Comparison of ENCODE assay signal across 11 cellular contexts in the genomic region with DNA sequence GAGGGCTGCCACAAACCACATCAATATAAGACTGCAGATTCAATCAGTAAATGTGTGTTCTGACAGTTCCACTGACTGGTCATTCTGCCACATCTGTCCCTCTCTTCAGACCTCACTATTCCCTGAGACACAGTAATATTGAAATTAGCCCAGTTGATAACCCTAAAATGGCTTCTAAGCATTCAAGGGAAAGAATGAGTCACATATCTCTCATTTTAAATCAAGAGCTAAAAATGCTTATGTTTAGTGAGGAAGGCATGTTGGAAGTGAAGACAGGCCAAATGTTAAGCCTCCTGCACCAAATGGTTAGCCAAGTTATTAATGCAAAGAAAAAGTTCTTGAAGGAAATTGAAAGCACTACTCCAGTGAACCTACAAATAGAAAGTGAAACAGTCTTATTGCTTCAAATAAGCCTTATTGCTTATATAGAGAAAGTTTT. TPM values are rescaled to one million over a fixed set of nuclear protein-coding genes. Genes with fewer than 3 reads are reported as not detected.
DNase-seq lines count a peak whose midpoint lies in the region; ATAC-seq and TF ChIP-seq lines count a peak whose summit lies in the region.
"Had no signal": no experiment of that assay in that cellular context is flagged by ENCODE, and none has a peak within 500 bp of the region (broad histone marks: within the 10 kb centered on the region; RNA-seq: fewer than 3 reads in every experiment).

No MANE protein-coding gene starts in this region.

- DNase-seq in mammary epithelial cell (no peak), breast epithelium (ENCODE audit: low spot score in 2 of 2) (no peak), GF-D8 (lab: John Stamatoyannopoulos, UW) (no peak), Caco-2 (no peak), NCI-H1417 (lab: John Stamatoyannopoulos, UW) (no peak)
- DNase-seq in activated CD4-positive, alpha-beta memory T cell treated with anti-CD3 and anti-CD28 coated beads for 36 hours: peak; percentile 13
- no peak for DNase-seq in stimulated activated naive CD8-positive, alpha-beta T cell treated with anti-CD3 and anti-CD28 coated beads, Interleukin-15, Interleukin-2, amounts not matched to agents 100 U/mL and 50 U/mL, for 24 hours
- DNase-seq: activated CD8-positive, alpha-beta memory T cell treated with anti-CD3 and anti-CD28 coated beads for 24 hours; DMS 273 treated with DMSO at 0.1 percent for 48 hours; hypothalamus had no signal

- dilution Hi-C loops in mammary epithelial cell (cut with HindIII; ENCODE audit: low sequenced_read_pairs): no loop called here

- no peak overlapping the region for H3K4me3 Mint-ChIP-seq in activated CD4-positive, alpha-beta memory T cell treated with anti-CD3 and anti-CD28 coated beads for 36 hours
- H3K4me3 Mint-ChIP-seq in Caco-2 (ENCODE audit: unreplicated experiment): no peak overlapping the region

- peaks cover 5% of the 10 kb centered on the region for H3K9me3 Mint-ChIP-seq in activated CD4-positive, alpha-beta memory T cell treated with anti-CD3 and anti-CD28 coated beads for 36 hours
- H3K9me3 Mint-ChIP-seq in Caco-2 (ENCODE audit: unreplicated experiment): peaks cover 4% of the 10 kb centered on the region

- TF ChIP-seq CTCF in mammary epithelial cell (conservative IDR thresholded peaks at IDR 0.05 in 1 of 2, IDR thresholded peaks at IDR 0.05 in 1 of 2; ENCODE audit: extremely low read depth in 1 of 2, insufficient read depth in 1 of 2, low read depth in 1 of 2, low read length in 2 of 2) (no peak), breast epithelium (IDR thresholded peaks at IDR 0.05) (no peak), Caco-2 (IDR thresholded peaks at IDR 0.05; ENCODE audit: insufficient read depth in 1 of 2, low read depth in 1 of 2, low read length in 1 of 2, severe bottlenecking in 1 of 2, unreplicated experiment in 1 of 2) (no peak)

- no peaks in the 10 kb centered on the region for H3K27me3 ChIP-seq in mammary epithelial cell (ENCODE audit: insufficient read depth, low read length)
- no peaks in the 10 kb centered on the region for H3K27me3 ChIP-seq in breast epithelium
- H3K27me3 ChIP-seq in Caco-2 (replicated peaks; ENCODE audit: control insufficient read depth, insufficient read depth, low read length): no peaks in the 10 kb centered on the region

- H3K9me3 ChIP-seq in mammary epithelial cell (replicated peaks; ENCODE audit: insufficient read depth, low read length) (no peaks in the 10 kb centered on the region), breast epithelium (no peaks in the 10 kb centered on the region), Caco-2 (peaks cover 7% of the 10 kb centered on the region; the same call in 1 of the 2 replicates)

- in situ Hi-C loops in mammary epithelial cell (cut with MboI; ENCODE audit: low sequenced_read_pairs in 2 of 2): no loop called here

- POLR2A ChIA-PET in activated CD4-positive, alpha-beta memory T cell treated with anti-CD3 and anti-CD28 coated beads for 36 hours (lab: Charles Lee): interaction anchor here (1.7 kb wide), 1 partner anchor 25 kb away, joined by 3 read pairs; no protein-coding TSS in a partner anchor
- POLR2A ChIA-PET in Caco-2 (lab: Charles Lee): no interaction called here

- H3K27me3 Mint-ChIP-seq in activated CD4-positive, alpha-beta memory T cell treated with anti-CD3 and anti-CD28 coated beads for 36 hours: peaks cover 2% of the 10 kb centered on the region
- H3K27me3 Mint-ChIP-seq in Caco-2 (ENCODE audit: insufficient read depth, unreplicated experiment): peaks cover 3% of the 10 kb centered on the region

- H3K36me3 Mint-ChIP-seq in activated CD4-positive, alpha-beta memory T cell treated with anti-CD3 and anti-CD28 coated beads for 36 hours: no peaks in the 10 kb centered on the region
- H3K36me3 Mint-ChIP-seq in Caco-2 (ENCODE audit: insufficient read depth, unreplicated experiment): no peaks in the 10 kb centered on the region

- H3K4me3 ChIP-seq in mammary epithelial cell (replicated peaks in 1 of 3; ENCODE audit: insufficient read depth in 1 of 3, low read depth in 2 of 3, low read length in 3 of 3) (no peak overlapping the region), breast epithelium (no peak overlapping the region), Caco-2 (ENCODE audit: low read depth, low read length) (no peak overlapping the region)

- H3K27ac Mint-ChIP-seq in activated CD4-positive, alpha-beta memory T cell treated with anti-CD3 and anti-CD28 coated beads for 36 hours: peak overlapping the region; percentile 39
- H3K27ac Mint-ChIP-seq in Caco-2 (ENCODE audit: unreplicated experiment): no peak overlapping the region

- BruUV-seq in mammary epithelial cell (replicated peaks; lab: Mats Ljungman, UMichigan) (no TSS peak), Caco-2 (replicated peaks; lab: Mats Ljungman, UMichigan) (no TSS peak)

- H3K4me1 Mint-ChIP-seq in activated CD4-positive, alpha-beta memory T cell treated with anti-CD3 and anti-CD28 coated beads for 36 hours (ENCODE audit: low read depth): peaks cover 16% of the 10 kb centered on the region
- no peaks in the 10 kb centered on the region for H3K4me1 Mint-ChIP-seq in Caco-2 (ENCODE audit: low read depth, unreplicated experiment)

- H3K27ac ChIP-seq in mammary epithelial cell (ENCODE audit: insufficient read depth, low read depth, low read length) (no peak overlapping the region), breast epithelium (no peak overlapping the region)

- H3K4me1 ChIP-seq in mammary epithelial cell (ENCODE audit: insufficient read depth, low read length): no peaks in the 10 kb centered on the region
- H3K4me1 ChIP-seq in breast epithelium: no peaks in the 10 kb centered on the region
- no peaks in the 10 kb centered on the region for H3K4me1 ChIP-seq in Caco-2

- H3K36me3 ChIP-seq in mammary epithelial cell (ENCODE audit: insufficient read depth, low read length) (no peaks in the 10 kb centered on the region), breast epithelium (no peaks in the 10 kb centered on the region), Caco-2 (ENCODE audit: control insufficient read depth, insufficient read depth, low read length) (no peaks in the 10 kb centered on the region)

- CTCF ChIA-PET in mammary epithelial cell (lab: Charles Lee; ENCODE audit: low non-redundant PET): no interaction called here
- CTCF ChIA-PET in activated CD4-positive, alpha-beta memory T cell treated with anti-CD3 and anti-CD28 coated beads for 36 hours (lab: Charles Lee): no interaction called here
- CTCF ChIA-PET in Caco-2 (lab: Charles Lee): no interaction called here

- H2AFZ ChIP-seq in mammary epithelial cell (ENCODE audit: low read depth, low read length): peak overlapping the region; percentile 1

- H3K4me2 ChIP-seq in mammary epithelial cell (ENCODE audit: insufficient read depth, low read depth, low read length): no peak overlapping the region

- H4K20me1 ChIP-seq in mammary epithelial cell (ENCODE audit: insufficient read depth, low read length): no peaks in the 10 kb centered on the region

- no peaks in the 10 kb centered on the region for H3K79me2 ChIP-seq in mammary epithelial cell (ENCODE audit: insufficient read depth, low read length)

- H3K9ac ChIP-seq in mammary epithelial cell (ENCODE audit: insufficient read depth, low read length): no peak overlapping the region

- intact Hi-C loops in mammary epithelial cell (cut with micrococcal nuclease) (no loop called here), breast epithelium (cut with DNase I; ENCODE audit: low total_unique reads) (no loop called here), Caco-2 (cut with micrococcal nuclease; ENCODE audit: unreplicated experiment) (no loop called here)
- intact Hi-C loops in activated CD4-positive, alpha-beta memory T cell treated with anti-CD3 and anti-CD28 coated beads for 36 hours (cut with micrococcal nuclease): loop anchor here (1.0 kb wide), 4 partner anchors 24 to 153 kb away; a partner anchor contains a TSS

- peak; percentile 94 for ATAC-seq in HG02870 (IDR thresholded peaks at IDR 0.05; ENCODE audit: unreplicated experiment)
- peak; percentile 96 for ATAC-seq in stimulated activated naive CD8-positive, alpha-beta T cell treated with anti-CD3 and anti-CD28 coated beads, Interleukin-15, Interleukin-2, amounts not matched to agents 100 U/mL and 50 U/mL, for 24 hours

- no peak for TF ChIP-seq POLR2A in breast epithelium (IDR thresholded peaks at IDR 0.05)

RNA-seq across cellular contexts. Expression of a gene that starts 24.5 kb away (rescaled TPM):
- total RNA-seq in mammary epithelial cell (10 to 100 TPM; 43.0 to 45.3 TPM), breast epithelium (10 to 100 TPM; 10.2 to 23.7 (median 11.7) TPM), Caco-2 (2022) (67.8 and 77.5 TPM in 2 replicates)
- 18.8 TPM for polyA plus RNA-seq in mammary epithelial cell
- 37.0 TPM for polyA minus RNA-seq in mammary epithelial cell
- 10 to 100 TPM; 28.5 to 30.5 TPM for total RNA-seq in activated CD4-positive, alpha-beta memory T cell treated with anti-CD3 and anti-CD28 coated beads for 36 hours
